ENCODE assay signal across 1 cellular context in the genomic region with DNA sequence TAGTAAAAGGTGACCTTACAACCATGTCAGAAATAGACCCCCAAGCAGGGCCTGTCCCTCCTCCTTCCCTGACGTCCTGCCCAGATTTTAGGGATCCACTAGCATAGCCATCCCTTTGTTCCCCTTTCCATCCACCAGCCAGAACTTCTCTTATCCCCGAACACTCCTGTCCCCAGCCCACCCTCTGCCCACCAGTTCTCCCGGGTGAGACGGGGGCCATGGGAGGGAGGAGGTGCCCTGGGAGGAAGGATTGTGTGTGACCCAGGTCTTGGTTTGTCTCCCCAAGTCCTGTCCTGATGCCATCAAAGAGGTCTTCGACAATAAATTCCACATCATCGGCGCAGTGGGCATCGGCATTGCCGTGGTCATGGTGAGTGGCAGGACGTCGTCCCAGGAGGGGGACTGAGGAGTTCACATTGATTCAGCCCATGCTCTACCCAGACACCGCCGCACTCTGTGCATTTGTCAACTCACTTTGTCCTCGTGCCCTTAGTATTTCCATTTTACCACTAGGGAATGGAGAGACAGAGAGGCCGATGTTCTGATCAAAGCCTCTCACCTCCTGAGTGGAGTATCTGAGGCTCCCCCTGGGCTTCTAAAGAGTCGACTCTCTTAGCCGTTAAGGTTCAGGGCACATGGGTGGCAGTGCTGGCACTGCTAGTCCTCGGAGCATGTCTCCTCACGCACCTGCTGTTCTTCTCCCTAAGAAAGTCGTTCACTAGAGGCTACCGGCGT.
A peak's percentile ranks its signal among the peaks of the same experiment; 100 is the strongest.
TF ChIP-seq lines count a peak whose summit lies in the region.

No MANE protein-coding gene starts in this region.

TF ChIP-seq in HepG2, 621 proteins besides CTCF, POLR2A, EP300 and RAD21:
- TF ChIP-seq PHF21A (CRISPR knock-in tag; IDR thresholded peaks at IDR 0.05) = 0 out of 2 replicates have a peak, but pooled peaks have one; percentile 3
- TF ChIP-seq, protein P1, sequence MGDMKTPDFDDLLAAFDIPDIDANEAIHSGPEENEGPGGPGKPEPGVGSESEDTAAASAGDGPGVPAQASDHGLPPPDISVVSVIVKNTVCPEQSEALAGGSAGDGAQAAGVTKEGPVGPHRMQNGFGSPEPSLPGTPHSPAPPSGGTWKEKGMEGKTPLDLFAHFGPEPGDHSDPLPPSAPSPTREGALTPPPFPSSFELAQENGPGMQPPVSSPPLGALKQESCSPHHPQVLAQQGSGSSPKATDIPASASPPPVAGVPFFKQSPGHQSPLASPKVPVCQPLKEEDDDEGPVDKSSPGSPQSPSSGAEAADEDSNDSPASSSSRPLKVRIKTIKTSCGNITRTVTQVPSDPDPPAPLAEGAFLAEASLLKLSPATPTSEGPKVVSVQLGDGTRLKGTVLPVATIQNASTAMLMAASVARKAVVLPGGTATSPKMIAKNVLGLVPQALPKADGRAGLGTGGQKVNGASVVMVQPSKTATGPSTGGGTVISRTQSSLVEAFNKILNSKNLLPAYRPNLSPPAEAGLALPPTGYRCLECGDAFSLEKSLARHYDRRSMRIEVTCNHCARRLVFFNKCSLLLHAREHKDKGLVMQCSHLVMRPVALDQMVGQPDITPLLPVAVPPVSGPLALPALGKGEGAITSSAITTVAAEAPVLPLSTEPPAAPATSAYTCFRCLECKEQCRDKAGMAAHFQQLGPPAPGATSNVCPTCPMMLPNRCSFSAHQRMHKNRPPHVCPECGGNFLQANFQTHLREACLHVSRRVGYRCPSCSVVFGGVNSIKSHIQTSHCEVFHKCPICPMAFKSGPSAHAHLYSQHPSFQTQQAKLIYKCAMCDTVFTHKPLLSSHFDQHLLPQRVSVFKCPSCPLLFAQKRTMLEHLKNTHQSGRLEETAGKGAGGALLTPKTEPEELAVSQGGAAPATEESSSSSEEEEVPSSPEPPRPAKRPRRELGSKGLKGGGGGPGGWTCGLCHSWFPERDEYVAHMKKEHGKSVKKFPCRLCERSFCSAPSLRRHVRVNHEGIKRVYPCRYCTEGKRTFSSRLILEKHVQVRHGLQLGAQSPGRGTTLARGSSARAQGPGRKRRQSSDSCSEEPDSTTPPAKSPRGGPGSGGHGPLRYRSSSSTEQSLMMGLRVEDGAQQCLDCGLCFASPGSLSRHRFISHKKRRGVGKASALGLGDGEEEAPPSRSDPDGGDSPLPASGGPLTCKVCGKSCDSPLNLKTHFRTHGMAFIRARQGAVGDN (CRISPR knock-in tag; IDR thresholded peaks at IDR 0.05) = 0 out of 2 replicates have a peak, but pooled peaks have one; percentile 1
- peak; percentile 11 for TF ChIP-seq ZNF883 (CRISPR knock-in tag; IDR thresholded peaks at IDR 0.05; ENCODE audit: not compliant biosample characterization)
- TF ChIP-seq ZNF607 (CRISPR knock-in tag; IDR thresholded peaks at IDR 0.05; ENCODE audit: borderline replicate concordance) = no peak
